ENCODE assay signal across 19 cellular contexts in the genomic region with DNA sequence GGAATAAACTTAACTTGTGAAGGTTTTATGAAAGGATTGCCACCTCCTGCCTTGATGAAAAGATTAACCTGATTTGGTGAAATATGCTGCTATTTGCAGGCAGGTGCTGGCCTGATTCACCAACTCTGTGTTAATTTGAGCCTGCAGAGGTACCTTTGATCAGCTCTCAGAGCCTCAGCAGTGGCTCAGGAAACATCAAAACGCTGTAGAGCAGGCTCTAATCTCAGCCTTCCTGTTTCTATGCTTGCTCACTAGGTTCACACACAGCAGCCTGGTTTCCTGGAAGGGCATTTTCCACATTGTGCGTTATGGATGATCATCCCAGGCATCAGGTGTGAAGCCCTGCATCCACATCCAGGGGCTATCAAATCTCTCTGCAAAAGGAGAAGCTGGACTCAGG. TPM values are rescaled to one million over a fixed set of nuclear protein-coding genes. Genes with fewer than 3 reads are reported as not detected.
A peak's percentile ranks its signal among the peaks of the same experiment; 100 is the strongest.
DNase-seq lines count a peak whose midpoint lies in the region; ATAC-seq, FAIRE-seq and TF ChIP-seq lines count a peak whose summit lies in the region.
"Had no signal": no experiment of that assay in that cellular context is flagged by ENCODE, and none has a peak within 500 bp of the region (broad histone marks: within the 10 kb centered on the region; RNA-seq: fewer than 3 reads in every experiment).

No MANE protein-coding gene starts in this region.

- peak overlapping the region; percentile 41 for H3K4me3 Mint-ChIP-seq in T-helper 17 cell
- H3K4me3 Mint-ChIP-seq: activated T-cell treated with anti-CD3 and anti-CD28 coated beads, Interleukin-2, amount 50 U/mL, for 24 hours had no signal

- H3K27ac ChIP-seq in keratinocyte (ENCODE audit: control insufficient read depth, insufficient read depth, low read length): peak overlapping the region; percentile 59
- H3K27ac ChIP-seq in hepatocyte: no peak overlapping the region
- H3K27ac ChIP-seq: ovary, vagina, VCaP had no signal

- peaks cover 11% of the 10 kb centered on the region for H3K4me1 Mint-ChIP-seq in T-helper 17 cell

- 27% methylated on average over 2 of the region's 2 CpGs for WGBS in hepatocyte (ENCODE audit: low lambda C conversion rate, missing lambda C conversion rate)

- no peaks in the 10 kb centered on the region for H3K9me2 ChIP-seq in hepatocyte (replicated peaks; ENCODE audit: insufficient read depth)

- H3K79me2 ChIP-seq in keratinocyte (ENCODE audit: control insufficient read depth, insufficient read depth, low read length) (no peaks in the 10 kb centered on the region), hepatocyte (peaks cover 6% of the 10 kb centered on the region)

- H3K4me3 ChIP-seq in keratinocyte (ENCODE audit: control insufficient read depth in 2 of 3, extremely low read depth in 1 of 3, insufficient read depth in 2 of 3, low read depth in 1 of 3, low read length in 3 of 3): no peak overlapping the region
- H3K4me3 ChIP-seq in hepatocyte: no peak overlapping the region
- H3K4me3 ChIP-seq: ovary, vagina had no signal

- peaks cover 14% of the 10 kb centered on the region for H3K4me1 ChIP-seq in keratinocyte (ENCODE audit: control insufficient read depth, extremely low read depth, insufficient read depth, low read length)
- H3K4me1 ChIP-seq in hepatocyte (ENCODE audit: insufficient read depth): no peaks in the 10 kb centered on the region

- H3K27ac Mint-ChIP-seq in activated naive CD4-positive, alpha-beta T cell treated with anti-CD3 and anti-CD28 coated beads, Interleukin-2, amount 50 U/mL, for 72 hours: peak overlapping the region in 1 of 2 donors; percentile 32
- H3K27ac Mint-ChIP-seq in T-helper 17 cell: peak overlapping the region; percentile 80

- H3K9me3 ChIP-seq in T-helper 17 cell (ENCODE audit: control insufficient read depth, low read length, poor library complexity, severe bottlenecking) (peaks cover 2% of the 10 kb centered on the region), keratinocyte (ENCODE audit: control insufficient read depth, low read depth, low read length) (no peaks in the 10 kb centered on the region), hepatocyte (ENCODE audit: low read depth) (no peaks in the 10 kb centered on the region)
- H3K9me3 ChIP-seq: ovary, vagina had no signal

- H2AFZ ChIP-seq in keratinocyte (ENCODE audit: control insufficient read depth, low read length) (no peak overlapping the region), hepatocyte (no peak overlapping the region)

- H3K4me2 ChIP-seq in keratinocyte (ENCODE audit: control insufficient read depth, extremely low read depth, insufficient read depth, low read depth, low read length) (no peak overlapping the region), hepatocyte (no peak overlapping the region)

- no peaks in the 10 kb centered on the region for H3K9me1 ChIP-seq in keratinocyte (ENCODE audit: control insufficient read depth, extremely low read depth, insufficient read depth, low read length)

- H3K36me3 ChIP-seq in keratinocyte (ENCODE audit: control insufficient read depth in 2 of 2, extremely low read depth in 1 of 2, insufficient read depth in 2 of 2, low read length in 2 of 2): peaks cover 0 to 2% of the 10 kb centered on the region in 2 experiments
- no peaks in the 10 kb centered on the region for H3K36me3 ChIP-seq in hepatocyte (replicated peaks; ENCODE audit: insufficient read depth, low read depth)
- H3K36me3 ChIP-seq: ovary, vagina had no signal

- DNase-seq in activated naive CD4-positive, alpha-beta T cell treated with anti-CD3 and anti-CD28 coated beads, Interleukin-2, amount 50 U/mL, for 72 hours (ENCODE audit: low spot score in 2 of 2): no peak
- DNase-seq in activated naive CD4-positive, alpha-beta T cell (lab: John Stamatoyannopoulos, UW): no peak
- DNase-seq in T-helper 17 cell (no peak), keratinocyte (ENCODE audit: low read depth, low spot score) (no peak), urothelium cell line (ENCODE audit: low spot score) (no peak), OCI-M2 (lab: John Stamatoyannopoulos, UW; ENCODE audit: unreplicated experiment) (no peak), hepatocyte (ENCODE audit: low spot score) (no peak)
- DNase-seq: activated T-cell treated with anti-CD3 and anti-CD28 coated beads, Interleukin-2, amount 50 U/mL, for 24 hours; DMS79 treated with DMSO at 0.1 percent for 48 hours; effector CD8-positive, alpha-beta T cell; GOT3; left ventricle myocardium superior; NCI-H1417; NCI-H524; ovary had no signal

- H3K9ac ChIP-seq in keratinocyte (ENCODE audit: control insufficient read depth, extremely low read depth, insufficient read depth, low read length): no peak overlapping the region

- dilution Hi-C loops in keratinocyte (cut with MboI; ENCODE audit: extremely low pct_ligation_motif_present, low sequenced_read_pairs): no loop called here

- no peaks in the 10 kb centered on the region for H3K27me3 Mint-ChIP-seq in T-helper 17 cell
- H3K27me3 Mint-ChIP-seq: activated T-cell treated with anti-CD3 and anti-CD28 coated beads, Interleukin-2, amount 50 U/mL, for 24 hours had no signal

- H4K20me1 ChIP-seq in keratinocyte (ENCODE audit: control insufficient read depth, extremely low read depth, insufficient read depth, low read length) (no peaks in the 10 kb centered on the region), hepatocyte (ENCODE audit: insufficient read depth, poor library complexity, severe bottlenecking) (no peaks in the 10 kb centered on the region)

- H3K36me3 Mint-ChIP-seq in activated naive CD4-positive, alpha-beta T cell treated with anti-CD3 and anti-CD28 coated beads, Interleukin-2, amount 50 U/mL, for 72 hours: peaks cover 0 to 7% of the 10 kb centered on the region in 2 donors
- H3K36me3 Mint-ChIP-seq in T-helper 17 cell (ENCODE audit: low read depth): peaks cover 3% of the 10 kb centered on the region

- ATAC-seq in activated naive CD4-positive, alpha-beta T cell treated with anti-CD3 and anti-CD28 coated beads, Interleukin-2, amount 50 U/mL, for 72 hours: peak; percentile 60 to 63
- ATAC-seq in T-helper 17 cell (peak; percentile 77), GM18511 (IDR thresholded peaks at IDR 0.05; ENCODE audit: unreplicated experiment) (no peak)
- ATAC-seq: left ventricle myocardium superior had no signal

- peaks cover 0 to 4% of the 10 kb centered on the region in 2 donors for H3K9me3 Mint-ChIP-seq in activated naive CD4-positive, alpha-beta T cell treated with anti-CD3 and anti-CD28 coated beads, Interleukin-2, amount 50 U/mL, for 72 hours

- FAIRE-seq in keratinocyte (lab: Jason Lieb, UNC) (peak; percentile 83), urothelium cell line (lab: Jason Lieb, UNC) (peak; percentile 9)
- FAIRE-seq: GM12892 had no signal

- TF ChIP-seq CTCF in keratinocyte (optimal IDR thresholded peaks at IDR 0.05 in 1 of 3, IDR thresholded peaks at IDR 0.05 in 1 of 3, conservative IDR thresholded peaks at IDR 0.05 in 1 of 3; ENCODE audit: extremely low read depth in 1 of 3, insufficient read depth in 2 of 3, low read length in 3 of 3): no peak
- TF ChIP-seq CTCF in hepatocyte (IDR thresholded peaks at IDR 0.05; ENCODE audit: poor library complexity): no peak

- no peaks in the 10 kb centered on the region for H3K27me3 ChIP-seq in keratinocyte (ENCODE audit: control insufficient read depth, extremely low read depth, insufficient read depth, low read length)
- no peaks in the 10 kb centered on the region for H3K27me3 ChIP-seq in hepatocyte
- H3K27me3 ChIP-seq: ovary, vagina had no signal

RNA-seq across cellular contexts. Expression of gene TGIF1, which starts 16.9 kb away (rescaled TPM):
- 100 to 1,000 TPM in 1 of 2 donors, 10 to 100 TPM in 1; 36.1 to 101 TPM for total RNA-seq in activated naive CD4-positive, alpha-beta T cell treated with anti-CD3 and anti-CD28 coated beads, Interleukin-2, amount 50 U/mL, for 72 hours
- 10 to 100 TPM; 56.3 to 71.7 TPM for total RNA-seq in T-helper 17 cell
- polyA plus RNA-seq in keratinocyte: 111 to 187 TPM (median 115 TPM) in 3 replicates
- 163 TPM for polyA plus RNA-seq in keratinocyte (2011; ENCODE audit: low read depth)
- polyA plus RNA-seq in keratinocyte (2011; cell fraction: cytosol; rRNA removed): 115 and 141 TPM in 2 replicates
- 323 and 359 TPM in 2 replicates for polyA plus RNA-seq in keratinocyte (2011; cell fraction: nucleus; rRNA removed)
- 66.2 and 105 TPM in 2 replicates for polyA plus RNA-seq in keratinocyte (2012; ENCODE audit: low replicate concordance)
- 134 to 144 TPM (median 142 TPM) in 3 replicates for polyA minus RNA-seq in keratinocyte
- polyA minus RNA-seq in keratinocyte (2011; cell fraction: cytosol; rRNA and poly(A)+ RNA removed): 54.9 TPM
- polyA minus RNA-seq in keratinocyte (2011; cell fraction: nucleus; rRNA and poly(A)+ RNA removed): 79.0 and 130 TPM in 2 replicates
- total RNA-seq in hepatocyte: 129 and 162 TPM in 2 replicates
- polyA plus RNA-seq in hepatocyte: 152 and 193 TPM in 2 replicates
